In genomic region chr5:93503598-93504067, GRCh38 we compare ENCODE assay signal across 14 cellular contexts.
A peak's percentile ranks its signal among the peaks of the same experiment; 100 is the strongest.
DNase-seq lines count a peak whose midpoint lies in the region; ATAC-seq and TF ChIP-seq lines count a peak whose summit lies in the region.
"Had no signal": no experiment of that assay in that cellular context is flagged by ENCODE, and none has a peak within 500 bp of the region (broad histone marks: within the 10 kb centered on the region; RNA-seq: fewer than 3 reads in every experiment).

No MANE protein-coding gene starts in this region.

- H3K27me3 ChIP-seq in RWPE2 (ENCODE audit: insufficient read depth, poor library complexity, severe bottlenecking) (no peaks in the 10 kb centered on the region), MM.1S (replicated peaks; ENCODE audit: insufficient read depth, low read length) (no peaks in the 10 kb centered on the region)
- H3K27me3 ChIP-seq: vagina had no signal

- H3K36me3 ChIP-seq in RWPE2 (ENCODE audit: low read depth) (no peaks in the 10 kb centered on the region), MM.1S (replicated peaks; ENCODE audit: insufficient read depth, low read length) (no peaks in the 10 kb centered on the region)
- H3K36me3 ChIP-seq: vagina had no signal

- peak; percentile 100 for ATAC-seq in RWPE2 (ENCODE audit: low read depth)
- no peak for ATAC-seq in GM18909 (IDR thresholded peaks at IDR 0.05; ENCODE audit: poor library complexity, unreplicated experiment)

- no peaks in the 10 kb centered on the region for H3F3A ChIP-seq in MM.1S (ENCODE audit: insufficient read depth, low read length)

- peaks cover 7% of the 10 kb centered on the region for H3K4me1 ChIP-seq in RWPE2 (ENCODE audit: insufficient read depth, poor library complexity, severe bottlenecking)
- no peaks in the 10 kb centered on the region for H3K4me1 ChIP-seq in MM.1S (ENCODE audit: low read length)
- H3K4me1 ChIP-seq: vagina had no signal

- TF ChIP-seq CTCF in RWPE2 (IDR thresholded peaks at IDR 0.05; ENCODE audit: poor library complexity, severe bottlenecking) (no peak), MM.1S (IDR thresholded peaks at IDR 0.05; ENCODE audit: low read length) (no peak)

- H3K9me3 ChIP-seq in RWPE2 (ENCODE audit: severe bottlenecking), result no peaks in the 10 kb centered on the region
- no peaks in the 10 kb centered on the region for H3K9me3 ChIP-seq in MM.1S (replicated peaks; ENCODE audit: insufficient read depth, low read length)
- H3K9me3 ChIP-seq: vagina had no signal

- H4K20me1 ChIP-seq in MM.1S (ENCODE audit: insufficient read depth, low read length), result no peaks in the 10 kb centered on the region

- no peaks in the 10 kb centered on the region for H3K9me2 ChIP-seq in MM.1S (replicated peaks; ENCODE audit: insufficient read depth, low read length)

- no peaks in the 10 kb centered on the region for H3K79me2 ChIP-seq in MM.1S (ENCODE audit: low read length)

- no peak overlapping the region for H2AFZ ChIP-seq in MM.1S (ENCODE audit: low read length)

- no peak overlapping the region for H3K9ac ChIP-seq in MM.1S (ENCODE audit: low read length)

- H3K27ac ChIP-seq in RWPE2 (ENCODE audit: poor library complexity, severe bottlenecking), result peak overlapping the region; percentile 22
- peak overlapping the region; percentile 6 for H3K27ac ChIP-seq in epithelial cell of prostate
- H3K27ac ChIP-seq in MM.1S (ENCODE audit: low read length), result no peak overlapping the region
- H3K27ac ChIP-seq: vagina had no signal

- H3K4me3 ChIP-seq in RWPE2 (ENCODE audit: severe bottlenecking), result no peak overlapping the region
- H3K4me3 ChIP-seq in MM.1S (ENCODE audit: low read length), result no peak overlapping the region
- H3K4me3 ChIP-seq: vagina had no signal

- no peak overlapping the region for H3K4me2 ChIP-seq in MM.1S (ENCODE audit: low read depth, low read length)

- peak; percentile 92 for DNase-seq in EL
- no peak for DNase-seq in RWPE2 (ENCODE audit: low spot score)
- peak; percentile 55 for DNase-seq in epithelial cell of prostate (ENCODE audit: low read depth, low spot score)
- DNase-seq in non-pigmented ciliary epithelial cell (ENCODE audit: low read depth), result peak; percentile 91
- DNase-seq in UCSD-AML1 (lab: John Stamatoyannopoulos, UW; ENCODE audit: unreplicated experiment), result no peak
- no peak for DNase-seq in NCI-H128 (lab: John Stamatoyannopoulos, UW; ENCODE audit: unreplicated experiment)
- DNase-seq in MM.1S, result no peak
- DNase-seq: activated CD4-positive, alpha-beta T cell treated with anti-CD3 and anti-CD28 coated beads for 4 hours; activated gamma-delta T cell treated with Interleukin-2 at 50 U/mL for 16 hours; NCI-H1048; NCI-H446; SHP77 had no signal

Comparison
In these comparisons a context has a peak if more than half of its experiments do, and no peak if none do; other contexts are left out.
1. DNase-seq: peak in EL (single experiment), epithelial cell of prostate (single experiment) and non-pigmented ciliary epithelial cell (single experiment); none in RWPE2 (single experiment), UCSD-AML1 (single experiment), NCI-H128 (single experiment) and MM.1S (single experiment).